Comparison of ENCODE assay signal across 6 cellular contexts in genomic region chr5:14635656-14636055, GRCh38.
"Had no signal": no experiment of that assay in that cellular context is flagged by ENCODE, and none has a peak within 500 bp of the region (broad histone marks: within the 10 kb centered on the region; RNA-seq: fewer than 3 reads in every experiment).

No MANE protein-coding gene starts in this region.

- DNase-seq: GM23248, GOT3, H7, HFFc6, IMR-90 had no signal

- H3K9me3 Mint-ChIP-seq: HFFc6 had no signal

- H3K4me3 Mint-ChIP-seq: HFFc6 had no signal

- ATAC-seq: HCT116 had no signal

- H3K27ac Mint-ChIP-seq: HFFc6 had no signal
